Comparison of ENCODE assay signal across 4 cellular contexts in the genomic region with DNA sequence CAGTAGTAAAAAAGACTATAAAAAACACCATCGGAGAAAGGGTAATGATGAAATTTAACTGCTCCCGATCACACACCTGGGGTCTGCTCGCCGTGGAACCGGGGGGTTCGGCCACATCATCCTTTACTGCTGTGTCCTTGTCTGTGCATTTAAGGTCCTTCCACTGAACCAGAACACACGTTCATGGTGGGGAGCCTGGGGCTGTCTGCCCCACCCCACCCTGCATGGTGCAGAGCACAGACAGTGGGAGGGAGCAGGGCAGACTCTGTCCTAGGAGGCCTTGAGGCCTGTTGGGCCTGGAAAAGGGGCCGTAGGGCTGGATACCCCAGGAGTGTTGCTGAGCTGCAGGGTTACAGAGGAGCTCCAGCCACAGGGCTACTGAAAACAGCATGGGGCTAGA.
TF ChIP-seq lines count a peak whose summit lies in the region.

No MANE protein-coding gene starts in this region.

TF ChIP-seq in SK-N-SH, 30 proteins besides CTCF, POLR2A, EP300 and RAD21 (continues in another document):
- no peak for TF ChIP-seq FOXJ3 (CRISPR knock-in tag; IDR thresholded peaks at IDR 0.05)
- no peak for TF ChIP-seq TAF1 (IDR thresholded peaks at IDR 0.05; ENCODE audit: borderline replicate concordance, low read depth, low read length)
- TF ChIP-seq FOXM1 (IDR thresholded peaks at IDR 0.05; ENCODE audit: low read depth), result no peak
- no peak for TF ChIP-seq ZBTB33 (IDR thresholded peaks at IDR 0.05; ENCODE audit: borderline replicate concordance, low read depth)
- no peak for TF ChIP-seq MEF2A (IDR thresholded peaks at IDR 0.05; ENCODE audit: borderline replicate concordance, low read depth)
- no peak for TF ChIP-seq JUND (IDR thresholded peaks at IDR 0.05)
- TF ChIP-seq GABPA (IDR thresholded peaks at IDR 0.05; ENCODE audit: low read depth), result no peak
- TF ChIP-seq NFIC (IDR thresholded peaks at IDR 0.05; ENCODE audit: borderline replicate concordance), result no peak
- TF ChIP-seq RFX5 (IDR thresholded peaks at IDR 0.05; ENCODE audit: low read length), result no peak
- TF ChIP-seq NRF1 (IDR thresholded peaks at IDR 0.05; ENCODE audit: low read depth, low read length), result no peak
- no peak for TF ChIP-seq SMC3 (IDR thresholded peaks at IDR 0.05; ENCODE audit: low read depth, low read length)
- TF ChIP-seq SIN3A (IDR thresholded peaks at IDR 0.05; ENCODE audit: borderline replicate concordance, low read depth, low read length), result no peak
- TF ChIP-seq, protein P1, sequence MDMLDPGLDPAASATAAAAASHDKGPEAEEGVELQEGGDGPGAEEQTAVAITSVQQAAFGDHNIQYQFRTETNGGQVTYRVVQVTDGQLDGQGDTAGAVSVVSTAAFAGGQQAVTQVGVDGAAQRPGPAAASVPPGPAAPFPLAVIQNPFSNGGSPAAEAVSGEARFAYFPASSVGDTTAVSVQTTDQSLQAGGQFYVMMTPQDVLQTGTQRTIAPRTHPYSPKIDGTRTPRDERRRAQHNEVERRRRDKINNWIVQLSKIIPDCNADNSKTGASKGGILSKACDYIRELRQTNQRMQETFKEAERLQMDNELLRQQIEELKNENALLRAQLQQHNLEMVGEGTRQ (IDR thresholded peaks at IDR 0.05; ENCODE audit: borderline replicate concordance, low read depth, low read length), result no peak
- no peak for TF ChIP-seq RXRA (IDR thresholded peaks at IDR 0.05; ENCODE audit: borderline replicate concordance, low read depth)
- TF ChIP-seq TEAD4 (IDR thresholded peaks at IDR 0.05; ENCODE audit: borderline replicate concordance, insufficient read depth), result no peak
- no peak for TF ChIP-seq GATA2 (CRISPR knock-in tag; IDR thresholded peaks at IDR 0.05)
- TF ChIP-seq FOSL2 (IDR thresholded peaks at IDR 0.05; ENCODE audit: borderline replicate concordance, low read depth), result no peak

TF ChIP-seq in SK-N-SH treated with all-trans-retinoic acid at 6 μM for 48 hours, 23 proteins besides CTCF, POLR2A, EP300 and RAD21:
- TF ChIP-seq ZNF8 (CRISPR knock-in tag; IDR thresholded peaks at IDR 0.05) (no peak), TCF4 (CRISPR knock-in tag; IDR thresholded peaks at IDR 0.05; ENCODE audit: borderline replicate concordance) (no peak), OSR1 (CRISPR knock-in tag; IDR thresholded peaks at IDR 0.05) (no peak), ZFP30 (CRISPR knock-in tag; IDR thresholded peaks at IDR 0.05) (no peak), ZC3H10 (CRISPR knock-in tag; IDR thresholded peaks at IDR 0.05) (no peak), SNAI2 (CRISPR knock-in tag; IDR thresholded peaks at IDR 0.05) (no peak)
- TF ChIP-seq, protein P2, sequence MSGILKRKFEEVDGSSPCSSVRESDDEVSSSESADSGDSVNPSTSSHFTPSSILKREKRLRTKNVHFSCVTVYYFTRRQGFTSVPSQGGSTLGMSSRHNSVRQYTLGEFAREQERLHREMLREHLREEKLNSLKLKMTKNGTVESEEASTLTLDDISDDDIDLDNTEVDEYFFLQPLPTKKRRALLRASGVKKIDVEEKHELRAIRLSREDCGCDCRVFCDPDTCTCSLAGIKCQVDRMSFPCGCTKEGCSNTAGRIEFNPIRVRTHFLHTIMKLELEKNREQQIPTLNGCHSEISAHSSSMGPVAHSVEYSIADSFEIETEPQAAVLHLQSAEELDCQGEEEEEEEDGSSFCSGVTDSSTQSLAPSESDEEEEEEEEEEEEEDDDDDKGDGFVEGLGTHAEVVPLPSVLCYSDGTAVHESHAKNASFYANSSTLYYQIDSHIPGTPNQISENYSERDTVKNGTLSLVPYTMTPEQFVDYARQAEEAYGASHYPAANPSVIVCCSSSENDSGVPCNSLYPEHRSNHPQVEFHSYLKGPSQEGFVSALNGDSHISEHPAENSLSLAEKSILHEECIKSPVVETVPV (CRISPR knock-in tag; IDR thresholded peaks at IDR 0.05), result no peak

TF ChIP-seq in HEK293, 187 proteins besides CTCF, POLR2A, EP300 and RAD21:
- TF ChIP-seq, protein P3, sequence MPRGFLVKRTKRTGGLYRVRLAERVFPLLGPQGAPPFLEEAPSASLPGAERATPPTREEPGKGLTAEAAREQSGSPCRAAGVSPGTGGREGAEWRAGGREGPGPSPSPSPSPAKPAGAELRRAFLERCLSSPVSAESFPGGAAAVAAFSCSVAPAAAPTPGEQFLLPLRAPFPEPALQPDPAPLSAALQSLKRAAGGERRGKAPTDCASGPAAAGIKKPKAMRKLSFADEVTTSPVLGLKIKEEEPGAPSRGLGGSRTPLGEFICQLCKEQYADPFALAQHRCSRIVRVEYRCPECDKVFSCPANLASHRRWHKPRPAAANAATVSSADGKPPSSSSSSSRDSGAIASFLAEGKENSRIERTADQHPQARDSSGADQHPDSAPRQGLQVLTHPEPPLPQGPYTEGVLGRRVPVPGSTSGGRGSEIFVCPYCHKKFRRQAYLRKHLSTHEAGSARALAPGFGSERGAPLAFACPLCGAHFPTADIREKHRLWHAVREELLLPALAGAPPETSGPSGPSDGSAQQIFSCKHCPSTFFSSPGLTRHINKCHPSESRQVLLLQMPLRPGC (tag by site-specific recombination; IDR thresholded peaks at IDR 0.05), result no peak
- TF ChIP-seq ZIC2 (tag by site-specific recombination; IDR thresholded peaks at IDR 0.05), result peak; percentile 61
- no peak for TF ChIP-seq ZNF837 (tag by site-specific recombination; IDR thresholded peaks at IDR 0.05)
- TF ChIP-seq ZNF645 (tag by site-specific recombination; IDR thresholded peaks at IDR 0.05), result no peak

TF ChIP-seq in H1, 55 proteins besides CTCF, POLR2A, EP300 and RAD21:
- TF ChIP-seq KDM1A (IDR thresholded peaks at IDR 0.05; ENCODE audit: borderline replicate concordance, low read length) (no peak), YY1 (IDR thresholded peaks at IDR 0.05; ENCODE audit: low read depth, low read length) (no peak)
- TF ChIP-seq, protein P4, sequence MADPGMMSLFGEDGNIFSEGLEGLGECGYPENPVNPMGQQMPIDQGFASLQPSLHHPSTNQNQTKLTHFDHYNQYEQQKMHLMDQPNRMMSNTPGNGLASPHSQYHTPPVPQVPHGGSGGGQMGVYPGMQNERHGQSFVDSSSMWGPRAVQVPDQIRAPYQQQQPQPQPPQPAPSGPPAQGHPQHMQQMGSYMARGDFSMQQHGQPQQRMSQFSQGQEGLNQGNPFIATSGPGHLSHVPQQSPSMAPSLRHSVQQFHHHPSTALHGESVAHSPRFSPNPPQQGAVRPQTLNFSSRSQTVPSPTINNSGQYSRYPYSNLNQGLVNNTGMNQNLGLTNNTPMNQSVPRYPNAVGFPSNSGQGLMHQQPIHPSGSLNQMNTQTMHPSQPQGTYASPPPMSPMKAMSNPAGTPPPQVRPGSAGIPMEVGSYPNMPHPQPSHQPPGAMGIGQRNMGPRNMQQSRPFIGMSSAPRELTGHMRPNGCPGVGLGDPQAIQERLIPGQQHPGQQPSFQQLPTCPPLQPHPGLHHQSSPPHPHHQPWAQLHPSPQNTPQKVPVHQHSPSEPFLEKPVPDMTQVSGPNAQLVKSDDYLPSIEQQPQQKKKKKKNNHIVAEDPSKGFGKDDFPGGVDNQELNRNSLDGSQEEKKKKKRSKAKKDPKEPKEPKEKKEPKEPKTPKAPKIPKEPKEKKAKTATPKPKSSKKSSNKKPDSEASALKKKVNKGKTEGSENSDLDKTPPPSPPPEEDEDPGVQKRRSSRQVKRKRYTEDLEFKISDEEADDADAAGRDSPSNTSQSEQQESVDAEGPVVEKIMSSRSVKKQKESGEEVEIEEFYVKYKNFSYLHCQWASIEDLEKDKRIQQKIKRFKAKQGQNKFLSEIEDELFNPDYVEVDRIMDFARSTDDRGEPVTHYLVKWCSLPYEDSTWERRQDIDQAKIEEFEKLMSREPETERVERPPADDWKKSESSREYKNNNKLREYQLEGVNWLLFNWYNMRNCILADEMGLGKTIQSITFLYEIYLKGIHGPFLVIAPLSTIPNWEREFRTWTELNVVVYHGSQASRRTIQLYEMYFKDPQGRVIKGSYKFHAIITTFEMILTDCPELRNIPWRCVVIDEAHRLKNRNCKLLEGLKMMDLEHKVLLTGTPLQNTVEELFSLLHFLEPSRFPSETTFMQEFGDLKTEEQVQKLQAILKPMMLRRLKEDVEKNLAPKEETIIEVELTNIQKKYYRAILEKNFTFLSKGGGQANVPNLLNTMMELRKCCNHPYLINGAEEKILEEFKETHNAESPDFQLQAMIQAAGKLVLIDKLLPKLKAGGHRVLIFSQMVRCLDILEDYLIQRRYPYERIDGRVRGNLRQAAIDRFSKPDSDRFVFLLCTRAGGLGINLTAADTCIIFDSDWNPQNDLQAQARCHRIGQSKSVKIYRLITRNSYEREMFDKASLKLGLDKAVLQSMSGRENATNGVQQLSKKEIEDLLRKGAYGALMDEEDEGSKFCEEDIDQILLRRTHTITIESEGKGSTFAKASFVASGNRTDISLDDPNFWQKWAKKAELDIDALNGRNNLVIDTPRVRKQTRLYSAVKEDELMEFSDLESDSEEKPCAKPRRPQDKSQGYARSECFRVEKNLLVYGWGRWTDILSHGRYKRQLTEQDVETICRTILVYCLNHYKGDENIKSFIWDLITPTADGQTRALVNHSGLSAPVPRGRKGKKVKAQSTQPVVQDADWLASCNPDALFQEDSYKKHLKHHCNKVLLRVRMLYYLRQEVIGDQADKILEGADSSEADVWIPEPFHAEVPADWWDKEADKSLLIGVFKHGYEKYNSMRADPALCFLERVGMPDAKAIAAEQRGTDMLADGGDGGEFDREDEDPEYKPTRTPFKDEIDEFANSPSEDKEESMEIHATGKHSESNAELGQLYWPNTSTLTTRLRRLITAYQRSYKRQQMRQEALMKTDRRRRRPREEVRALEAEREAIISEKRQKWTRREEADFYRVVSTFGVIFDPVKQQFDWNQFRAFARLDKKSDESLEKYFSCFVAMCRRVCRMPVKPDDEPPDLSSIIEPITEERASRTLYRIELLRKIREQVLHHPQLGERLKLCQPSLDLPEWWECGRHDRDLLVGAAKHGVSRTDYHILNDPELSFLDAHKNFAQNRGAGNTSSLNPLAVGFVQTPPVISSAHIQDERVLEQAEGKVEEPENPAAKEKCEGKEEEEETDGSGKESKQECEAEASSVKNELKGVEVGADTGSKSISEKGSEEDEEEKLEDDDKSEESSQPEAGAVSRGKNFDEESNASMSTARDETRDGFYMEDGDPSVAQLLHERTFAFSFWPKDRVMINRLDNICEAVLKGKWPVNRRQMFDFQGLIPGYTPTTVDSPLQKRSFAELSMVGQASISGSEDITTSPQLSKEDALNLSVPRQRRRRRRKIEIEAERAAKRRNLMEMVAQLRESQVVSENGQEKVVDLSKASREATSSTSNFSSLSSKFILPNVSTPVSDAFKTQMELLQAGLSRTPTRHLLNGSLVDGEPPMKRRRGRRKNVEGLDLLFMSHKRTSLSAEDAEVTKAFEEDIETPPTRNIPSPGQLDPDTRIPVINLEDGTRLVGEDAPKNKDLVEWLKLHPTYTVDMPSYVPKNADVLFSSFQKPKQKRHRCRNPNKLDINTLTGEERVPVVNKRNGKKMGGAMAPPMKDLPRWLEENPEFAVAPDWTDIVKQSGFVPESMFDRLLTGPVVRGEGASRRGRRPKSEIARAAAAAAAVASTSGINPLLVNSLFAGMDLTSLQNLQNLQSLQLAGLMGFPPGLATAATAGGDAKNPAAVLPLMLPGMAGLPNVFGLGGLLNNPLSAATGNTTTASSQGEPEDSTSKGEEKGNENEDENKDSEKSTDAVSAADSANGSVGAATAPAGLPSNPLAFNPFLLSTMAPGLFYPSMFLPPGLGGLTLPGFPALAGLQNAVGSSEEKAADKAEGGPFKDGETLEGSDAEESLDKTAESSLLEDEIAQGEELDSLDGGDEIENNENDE (IDR thresholded peaks at IDR 0.05; ENCODE audit: insufficient replicate concordance, low read length), result no peak
